In the genomic region with DNA sequence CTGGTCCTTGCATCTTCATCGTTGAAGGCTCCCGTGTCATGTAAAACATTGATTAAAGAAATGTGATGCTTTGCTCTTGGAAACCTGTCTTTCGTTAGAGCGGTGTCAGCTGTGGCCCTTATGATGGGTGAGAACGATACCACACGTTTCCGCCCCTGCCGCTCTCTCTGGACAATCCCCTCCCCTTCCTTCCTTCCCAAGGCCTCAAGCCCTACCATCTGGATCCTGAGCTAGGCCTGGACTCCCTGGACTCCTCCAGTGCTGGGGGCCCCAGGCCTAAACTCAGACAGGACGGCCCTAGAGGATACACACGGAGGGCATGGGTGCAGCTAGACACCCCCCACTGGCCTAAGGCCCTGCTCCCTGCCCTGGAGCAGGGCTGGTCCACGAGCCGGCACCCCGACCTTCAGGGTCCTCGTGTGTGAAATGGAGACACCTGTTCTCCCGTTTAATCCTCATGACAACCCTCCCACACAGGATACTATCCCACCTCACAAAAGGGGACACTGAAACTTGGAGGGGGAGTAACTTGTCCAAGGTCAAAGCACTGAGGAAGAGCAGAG, we compare ENCODE assay signal across 11 cellular contexts. TPM values are rescaled to one million over a fixed set of nuclear protein-coding genes. Genes with fewer than 3 reads are reported as not detected.
DNase-seq lines count a peak whose midpoint lies in the region; ATAC-seq and TF ChIP-seq lines count a peak whose summit lies in the region.
"Had no signal": no experiment of that assay in that cellular context is flagged by ENCODE, and none has a peak within 500 bp of the region (broad histone marks: within the 10 kb centered on the region; RNA-seq: fewer than 3 reads in every experiment).

No MANE protein-coding gene starts in this region.

- H3K27me3 ChIP-seq in H9 (ENCODE audit: insufficient read depth, low read length), result no peaks in the 10 kb centered on the region
- no peaks in the 10 kb centered on the region for H3K27me3 ChIP-seq in RWPE2 (ENCODE audit: insufficient read depth, poor library complexity, severe bottlenecking)
- no peaks in the 10 kb centered on the region for H3K27me3 ChIP-seq in layer of hippocampus (ENCODE audit: control insufficient read depth, insufficient read depth, low read length)
- H3K27me3 ChIP-seq in SK-N-SH (ENCODE audit: insufficient read depth), result no peaks in the 10 kb centered on the region
- H3K27me3 ChIP-seq: testis had no signal

- DNase-seq in H9 (no peak), RWPE2 (ENCODE audit: low spot score) (no peak), NCI-H2171 treated with DMSO at 0.1 percent for 48 hours (lab: John Stamatoyannopoulos, UW) (no peak), SK-N-SH (no peak), DMS53 (lab: John Stamatoyannopoulos, UW) (no peak)
- DNase-seq in stimulated activated naive B cell treated with anti-CD40 and anti-IgM and Interleukin-4, amounts not matched to agents 10 μg/mL and 1 μg/mL and 100 μg/mL, for 72 hours, result no peak
- DNase-seq: NCI-H1105, NCI-H510A treated with DMSO at 0.1 percent for 48 hours, testis had no signal

- peaks cover 2% of the 10 kb centered on the region for H3K4me1 ChIP-seq in H9 (ENCODE audit: insufficient read depth, low read length)
- H3K4me1 ChIP-seq in RWPE2 (ENCODE audit: insufficient read depth, poor library complexity, severe bottlenecking), result peaks cover 18% of the 10 kb centered on the region
- peaks cover 0 to 57% of the 10 kb centered on the region in 2 experiments; a peak in 1 of 4 replicates for H3K4me1 ChIP-seq in SK-N-SH (ENCODE audit: control insufficient read depth in 1 of 2, insufficient read depth in 2 of 2, low read depth in 1 of 2, low read length in 1 of 2)

- TF ChIP-seq RAD21 in SK-N-SH (IDR thresholded peaks at IDR 0.05; ENCODE audit: low read length), result no peak

- H4K5ac ChIP-seq in H9 (ENCODE audit: insufficient read length, low read depth, low read length), result no peak overlapping the region

- H3K4me1 Mint-ChIP-seq in H9, result peaks cover 39 to 53% of the 10 kb centered on the region in 2 experiments
- H3K4me1 Mint-ChIP-seq in stimulated activated naive B cell treated with anti-CD40 and anti-IgM and Interleukin-4, amounts not matched to agents 10 μg/mL and 1 μg/mL and 100 μg/mL, for 72 hours, result peaks cover 26 to 45% of the 10 kb centered on the region in 2 donors

- H3K14ac ChIP-seq in H9 (ENCODE audit: insufficient read depth, low read length), result no peak overlapping the region

- no peak overlapping the region for H2AFZ ChIP-seq in H9 (ENCODE audit: low read length)
- no peak overlapping the region for H2AFZ ChIP-seq in SK-N-SH (ENCODE audit: low read depth)

- H3K56ac ChIP-seq in H9 (ENCODE audit: insufficient read length, low read depth, low read length), result no peak overlapping the region

- H3K9me3 ChIP-seq in H9 (ENCODE audit: control insufficient read depth, low read depth, low read length), result no peaks in the 10 kb centered on the region
- H3K9me3 ChIP-seq in RWPE2 (ENCODE audit: severe bottlenecking), result no peaks in the 10 kb centered on the region
- no peaks in the 10 kb centered on the region for H3K9me3 ChIP-seq in SK-N-SH
- H3K9me3 ChIP-seq: testis had no signal

- no peak for ATAC-seq in RWPE2 (ENCODE audit: low read depth)
- ATAC-seq in stimulated activated naive B cell treated with anti-CD40 and anti-IgM and Interleukin-4, amounts not matched to agents 10 μg/mL and 1 μg/mL and 100 μg/mL, for 72 hours (replicated peaks), result peak; percentile 40 to 42

- no peak overlapping the region for H3K27ac ChIP-seq in H9 (ENCODE audit: insufficient read length, low read depth, low read length)
- peak overlapping the region; percentile 10 for H3K27ac ChIP-seq in RWPE2 (ENCODE audit: poor library complexity, severe bottlenecking)
- peak overlapping the region; percentile 82 for H3K27ac ChIP-seq in layer of hippocampus (ENCODE audit: low read depth, low read length)
- no peak overlapping the region for H3K27ac ChIP-seq in SK-N-SH (ENCODE audit: low read depth in 2 of 2, low read length in 1 of 2)
- H3K27ac ChIP-seq: VCaP had no signal

- H3K4me2 ChIP-seq in H9 (ENCODE audit: insufficient read depth, insufficient read length, low read length) (no peak overlapping the region), SK-N-SH (no peak overlapping the region)

- no peaks in the 10 kb centered on the region for H3F3A ChIP-seq in SK-N-SH (replicated peaks; ENCODE audit: insufficient read depth)

- no peak overlapping the region for H2BK5ac ChIP-seq in H9 (ENCODE audit: insufficient read length, low read length)

- H2BK120ac ChIP-seq in H9 (ENCODE audit: low read depth, low read length, poor library complexity, severe bottlenecking), result no peak overlapping the region

- H3K4me3 Mint-ChIP-seq in H9, result no peak overlapping the region
- H3K4me3 Mint-ChIP-seq in stimulated activated naive B cell treated with anti-CD40 and anti-IgM and Interleukin-4, amounts not matched to agents 10 μg/mL and 1 μg/mL and 100 μg/mL, for 72 hours, result peak overlapping the region in 1 of 2 donors; percentile 67

- H3K36me3 ChIP-seq in RWPE2 (ENCODE audit: low read depth) (no peaks in the 10 kb centered on the region), SK-N-SH (replicated peaks in 1 of 2; ENCODE audit: control insufficient read depth in 1 of 2, insufficient read depth in 2 of 2, low read length in 1 of 2) (no peaks in the 10 kb centered on the region)

- H3K9me2 ChIP-seq in SK-N-SH, result no peaks in the 10 kb centered on the region

- no peak overlapping the region for H2AK5ac ChIP-seq in H9 (ENCODE audit: insufficient read length, low read length)

- H2BK20ac ChIP-seq in H9 (ENCODE audit: low read depth, low read length, poor library complexity, severe bottlenecking), result no peak overlapping the region

- H3K4me3 ChIP-seq in RWPE2 (ENCODE audit: severe bottlenecking) (no peak overlapping the region), SK-N-SH (ENCODE audit: low read depth in 2 of 2, low read length in 1 of 2) (no peak overlapping the region)
- H3K4me3 ChIP-seq: testis had no signal

- H4K8ac ChIP-seq in H9 (replicated peaks; ENCODE audit: insufficient read length, low read depth, low read length), result no peak overlapping the region

- H4K91ac ChIP-seq in H9 (ENCODE audit: insufficient read length, low read depth, low read length), result no peak overlapping the region

- H3K23me2 ChIP-seq in H9 (ENCODE audit: insufficient read length, low read depth, low read length, poor library complexity, severe bottlenecking), result no peaks in the 10 kb centered on the region

- H3K9ac ChIP-seq in H9 (ENCODE audit: extremely low read depth, insufficient read length, low read length), result no peak overlapping the region
- H3K9ac ChIP-seq in SK-N-SH, result no peak overlapping the region

- H3K18ac ChIP-seq in H9 (ENCODE audit: insufficient read length, low read depth, low read length), result no peak overlapping the region

- H3K27me3 Mint-ChIP-seq in H9 (ENCODE audit: low read depth), result no peaks in the 10 kb centered on the region
- peaks cover 4 to 25% of the 10 kb centered on the region in 2 donors for H3K27me3 Mint-ChIP-seq in stimulated activated naive B cell treated with anti-CD40 and anti-IgM and Interleukin-4, amounts not matched to agents 10 μg/mL and 1 μg/mL and 100 μg/mL, for 72 hours

- H3K79me2 ChIP-seq in H9 (ENCODE audit: insufficient read depth, low read length) (no peaks in the 10 kb centered on the region; the same call in 1 of the 2 replicates), SK-N-SH (ENCODE audit: insufficient read depth) (no peaks in the 10 kb centered on the region)

- no peak for TF ChIP-seq EP300 in SK-N-SH (IDR thresholded peaks at IDR 0.05; ENCODE audit: borderline replicate concordance in 1 of 2, low read depth in 1 of 2, low read length in 1 of 2)

- no peaks in the 10 kb centered on the region for H3K9me3 Mint-ChIP-seq in H9
- H3K9me3 Mint-ChIP-seq in stimulated activated naive B cell treated with anti-CD40 and anti-IgM and Interleukin-4, amounts not matched to agents 10 μg/mL and 1 μg/mL and 100 μg/mL, for 72 hours, result no peaks in the 10 kb centered on the region

- H4K20me1 ChIP-seq in H9 (ENCODE audit: control insufficient read depth, insufficient read depth, insufficient read length) (no peaks in the 10 kb centered on the region), SK-N-SH (ENCODE audit: insufficient read depth) (peaks cover 16% of the 10 kb centered on the region)

- H3K4ac ChIP-seq in H9 (ENCODE audit: low read depth, low read length), result no peak overlapping the region

- TF ChIP-seq CTCF in H9 (conservative IDR thresholded peaks at IDR 0.05) (no peak), RWPE2 (IDR thresholded peaks at IDR 0.05; ENCODE audit: poor library complexity, severe bottlenecking) (no peak), SK-N-SH (IDR thresholded peaks at IDR 0.05) (no peak)

- CTCF ChIA-PET in SK-N-SH (lab: Yijun Ruan, JAX), result interaction anchor here (1.8 kb wide), 1 partner anchor 43 kb away, joined by 4 read pairs; no protein-coding TSS in a partner anchor

- H2BK15ac ChIP-seq in H9 (ENCODE audit: low read depth, low read length), result no peak overlapping the region

- no peaks in the 10 kb centered on the region; a peak in 1 of 7 replicates for H3K36me3 Mint-ChIP-seq in H9 (ENCODE audit: insufficient read depth in 1 of 3, low read depth in 3 of 3)
- H3K36me3 Mint-ChIP-seq in stimulated activated naive B cell treated with anti-CD40 and anti-IgM and Interleukin-4, amounts not matched to agents 10 μg/mL and 1 μg/mL and 100 μg/mL, for 72 hours, result peaks cover 0 to 1% of the 10 kb centered on the region in 2 donors

- no peak overlapping the region for H3T11ph ChIP-seq in H9 (ENCODE audit: low read length)

- H3K27ac Mint-ChIP-seq in H9, result peak overlapping the region in 2 of 3 experiments; percentile 69 to 89; a peak in 2 of 7 replicates
- peak overlapping the region; percentile 40 for H3K27ac Mint-ChIP-seq in stimulated activated naive B cell treated with anti-CD40 and anti-IgM and Interleukin-4, amounts not matched to agents 10 μg/mL and 1 μg/mL and 100 μg/mL, for 72 hours

- no peak overlapping the region for H2BK12ac ChIP-seq in H9 (ENCODE audit: insufficient read length, low read depth, low read length)

- POLR2A ChIA-PET in SK-N-SH (lab: Yijun Ruan, JAX), result no interaction called here

- H3K23ac ChIP-seq in H9 (ENCODE audit: insufficient read length, low read depth, low read length), result no peak overlapping the region

- no CpG with 5 or more reads among the region's 15 CpGs for WGBS in H9 (ENCODE audit: extremely low coverage, insufficient read length, low lambda C conversion rate)
- WGBS in SK-N-SH (ENCODE audit: low lambda C conversion rate), result 92% methylated on average over 12 of the region's 15 CpGs

- H3K79me1 ChIP-seq in H9 (ENCODE audit: insufficient read depth, low read depth, low read length, poor library complexity, severe bottlenecking), result no peaks in the 10 kb centered on the region

TF ChIP-seq in SK-N-SH, 30 proteins besides CTCF, POLR2A, EP300 and RAD21 (continues in another document):
- no peak for TF ChIP-seq TAF1 (IDR thresholded peaks at IDR 0.05; ENCODE audit: borderline replicate concordance, low read depth, low read length)
- TF ChIP-seq GATA2 (CRISPR knock-in tag; IDR thresholded peaks at IDR 0.05), result no peak
- no peak for TF ChIP-seq GABPA (IDR thresholded peaks at IDR 0.05; ENCODE audit: low read depth)

RNA-seq across cellular contexts. Expression of gene BIN1, which starts 13.2 kb away (rescaled TPM):
- total RNA-seq in H9 (2021), result 30.0 and 32.0 TPM in 2 replicates
- polyA plus RNA-seq in SK-N-SH (2012; rRNA removed), result 31.5 and 40.3 TPM in 2 replicates
- 20.0 and 26.8 TPM in 2 replicates for polyA plus RNA-seq in SK-N-SH (2012; cell fraction: cytosol; rRNA removed)
- polyA plus RNA-seq in SK-N-SH (2012; cell fraction: nucleus; rRNA removed), result 38.8 and 49.6 TPM in 2 replicates

Comparison
In these comparisons a context has a peak if more than half of its experiments do, and no peak if none do; other contexts are left out.
1. H3K27ac ChIP-seq: peak in RWPE2 (single experiment) and layer of hippocampus (single experiment); none in H9 (single experiment) and SK-N-SH (0 of 2).